21 cellular contexts compared by ENCODE assay signal in genomic region chr2:52933878-52934277, GRCh38.
DNase-seq lines count a peak whose midpoint lies in the region; ATAC-seq, FAIRE-seq and TF ChIP-seq lines count a peak whose summit lies in the region.
"Had no signal": no experiment of that assay in that cellular context is flagged by ENCODE, and none has a peak within 500 bp of the region (broad histone marks: within the 10 kb centered on the region; RNA-seq: fewer than 3 reads in every experiment).

No MANE protein-coding gene starts in this region.

- no peak for FAIRE-seq in A549 (lab: Jason Lieb, UNC)
- FAIRE-seq: frontal cortex had no signal

- H3K79me2 ChIP-seq in OCI-LY3 (ENCODE audit: low read length) = no peaks in the 10 kb centered on the region

- 7% methylated on average over 2 of the region's 2 CpGs for WGBS in A549 (ENCODE audit: missing lambda C conversion rate)

- no peak overlapping the region for H3K4me3 Mint-ChIP-seq in stimulated activated memory B cell treated with anti-CD40 and anti-IgM and Interleukin-4, amounts not matched to agents 10 μg/mL and 1 μg/mL and 100 μg/mL, for 72 hours
- H3K4me3 Mint-ChIP-seq: brain; T-helper 1 cell treated with Interleukin-12 subunit alpha and Interleukin-12 subunit beta and Interleukin-4 antibody, amounts not matched to agents 30 μg/mL and 1 μg/mL, for 36 hours had no signal

- H3K27ac Mint-ChIP-seq in stimulated activated memory B cell treated with anti-CD40 and anti-IgM and Interleukin-4, amounts not matched to agents 10 μg/mL and 1 μg/mL and 100 μg/mL, for 72 hours = no peak overlapping the region
- H3K27ac Mint-ChIP-seq: activated naive CD4-positive, alpha-beta T cell treated with anti-CD3 and anti-CD28 coated beads, Interleukin-2, amount 50 U/mL, for 72 hours; activated T-cell treated with anti-CD3 and anti-CD28 coated beads, Interleukin-2, amount 50 U/mL, for 72 hours; T-helper 1 cell treated with Interleukin-12 subunit alpha and Interleukin-12 subunit beta and Interleukin-4 antibody, amounts not matched to agents 30 μg/mL and 1 μg/mL, for 36 hours had no signal

- ATAC-seq in A549 (no peak), left lobe of liver (peak; percentile 25)
- ATAC-seq in stimulated activated memory B cell treated with anti-CD40 and anti-IgM and Interleukin-4, amounts not matched to agents 10 μg/mL and 1 μg/mL and 100 μg/mL, for 72 hours = no peak

- H3K4me1 Mint-ChIP-seq in stimulated activated memory B cell treated with anti-CD40 and anti-IgM and Interleukin-4, amounts not matched to agents 10 μg/mL and 1 μg/mL and 100 μg/mL, for 72 hours = no peaks in the 10 kb centered on the region

- H3K4me2 ChIP-seq in A549 (peak overlapping the region; percentile 56), OCI-LY3 (ENCODE audit: low read length) (peak overlapping the region; percentile 50)

- CTCF ChIA-PET in A549 (lab: Yijun Ruan, JAX) = no interaction called here

- H2AFZ ChIP-seq in OCI-LY3 (ENCODE audit: low read depth, low read length) = no peak overlapping the region

- H4K20me1 ChIP-seq in OCI-LY3 (ENCODE audit: insufficient read depth, low read length) = no peaks in the 10 kb centered on the region

- no peaks in the 10 kb centered on the region for H3K36me3 Mint-ChIP-seq in stimulated activated memory B cell treated with anti-CD40 and anti-IgM and Interleukin-4, amounts not matched to agents 10 μg/mL and 1 μg/mL and 100 μg/mL, for 72 hours
- H3K36me3 Mint-ChIP-seq: brain had no signal

- H3K36me3 ChIP-seq in OCI-LY3 (replicated peaks; ENCODE audit: low read depth, low read length) = peaks cover 9% of the 10 kb centered on the region
- H3K36me3 ChIP-seq: spleen had no signal

- POLR2A ChIA-PET in A549 (lab: Yijun Ruan, JAX) = no interaction called here

- TF ChIP-seq POLR2A in A549 (IDR thresholded peaks at IDR 0.05; ENCODE audit: low read length) = no peak

- H3K9me3 ChIP-seq in A549 (peaks cover 5% of the 10 kb centered on the region; the same call in 1 of the 3 replicates), OCI-LY3 (ENCODE audit: insufficient read depth, low read length) (no peaks in the 10 kb centered on the region; the same call in 1 of the 2 replicates)

- H3K9ac ChIP-seq in OCI-LY3 (ENCODE audit: low read length) = no peak overlapping the region; the same call in 1 of the 2 replicates

- DNase-seq in A549 (ENCODE audit: low read depth in 1 of 2, low spot score in 1 of 2) = no peak
- DNase-seq in choroid plexus epithelial cell (ENCODE audit: low read depth) = peak; percentile 28
- no peak for DNase-seq in left lobe of liver (ENCODE audit: low spot score)
- no peak for DNase-seq in NCI-H1417 treated with DMSO at 0.1 percent for 48 hours (lab: John Stamatoyannopoulos, UW)
- no peak for DNase-seq in NCI-H2081 treated with DMSO at 0.1 percent for 48 hours (lab: John Stamatoyannopoulos, UW)
- DNase-seq in NCI-H774 (lab: John Stamatoyannopoulos, UW) = no peak
- DNase-seq: ACHN; activated CD4-positive, alpha-beta T cell treated with anti-CD3 and anti-CD28 coated beads for 4 hours; activated T-cell treated with anti-CD3 and anti-CD28 coated beads, Interleukin-2, amount 50 U/mL, for 72 hours; cortex of kidney; left cardiac atrium; NCI-H1436 treated with DMSO at 0.1 percent for 48 hours; NCI-H526 treated with DMSO at 0.1 percent for 48 hours; spleen had no signal

- no peaks in the 10 kb centered on the region for H3K27me3 ChIP-seq in OCI-LY3 (ENCODE audit: low read depth, low read length)
- H3K27me3 ChIP-seq: spleen had no signal

- no peak for TF ChIP-seq EP300 in A549 (IDR thresholded peaks at IDR 0.05)

- H3K27ac ChIP-seq in A549 (peak overlapping the region; percentile 66 to 73), OCI-LY3 (ENCODE audit: low read length) (peak overlapping the region; percentile 68)
- H3K27ac ChIP-seq: C4-2B, spleen had no signal

- TF ChIP-seq RAD21 in A549 (conservative IDR thresholded peaks at IDR 0.05 in 1 of 2, IDR thresholded peaks at IDR 0.05 in 1 of 2) = no peak

- no peaks in the 10 kb centered on the region for H3K27me3 Mint-ChIP-seq in stimulated activated memory B cell treated with anti-CD40 and anti-IgM and Interleukin-4, amounts not matched to agents 10 μg/mL and 1 μg/mL and 100 μg/mL, for 72 hours

- H3K9me3 Mint-ChIP-seq in stimulated activated memory B cell treated with anti-CD40 and anti-IgM and Interleukin-4, amounts not matched to agents 10 μg/mL and 1 μg/mL and 100 μg/mL, for 72 hours = peaks cover 10% of the 10 kb centered on the region

- H3K4me3 ChIP-seq in A549 (no peak overlapping the region), OCI-LY3 (ENCODE audit: low read length) (no peak overlapping the region), choroid plexus epithelial cell (ENCODE audit: low read depth, low read length) (no peak overlapping the region)
- H3K4me3 ChIP-seq: spleen had no signal

- H3K4me1 ChIP-seq in A549 (peaks cover 30% of the 10 kb centered on the region), OCI-LY3 (ENCODE audit: low read length) (peaks cover 42% of the 10 kb centered on the region)
- H3K4me1 ChIP-seq: spleen had no signal

- TF ChIP-seq CTCF in A549 (IDR thresholded peaks at IDR 0.05) (no peak), OCI-LY3 (IDR thresholded peaks at IDR 0.05; ENCODE audit: low read depth, low read length) (no peak), choroid plexus epithelial cell (conservative IDR thresholded peaks at IDR 0.05; ENCODE audit: low read depth, low read length) (no peak)

TF ChIP-seq in A549, 52 proteins besides CTCF, POLR2A, EP300 and RAD21:
- no peak for TF ChIP-seq CEBPB (IDR thresholded peaks at IDR 0.05)
- TF ChIP-seq ELK1 (IDR thresholded peaks at IDR 0.05; ENCODE audit: low read depth, low read length) = no peak
- TF ChIP-seq NR3C1 (IDR thresholded peaks at IDR 0.05) = no peak
- TF ChIP-seq HMGXB4 (CRISPR knock-in tag; IDR thresholded peaks at IDR 0.05; ENCODE audit: borderline replicate concordance) = no peak
- TF ChIP-seq HEYL (CRISPR knock-in tag; IDR thresholded peaks at IDR 0.05) = no peak
- TF ChIP-seq, protein P1, sequence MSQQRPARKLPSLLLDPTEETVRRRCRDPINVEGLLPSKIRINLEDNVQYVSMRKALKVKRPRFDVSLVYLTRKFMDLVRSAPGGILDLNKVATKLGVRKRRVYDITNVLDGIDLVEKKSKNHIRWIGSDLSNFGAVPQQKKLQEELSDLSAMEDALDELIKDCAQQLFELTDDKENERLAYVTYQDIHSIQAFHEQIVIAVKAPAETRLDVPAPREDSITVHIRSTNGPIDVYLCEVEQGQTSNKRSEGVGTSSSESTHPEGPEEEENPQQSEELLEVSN (IDR thresholded peaks at IDR 0.05; ENCODE audit: borderline replicate concordance, low read depth) = no peak
- no peak for TF ChIP-seq ESRRA (IDR thresholded peaks at IDR 0.05; ENCODE audit: borderline replicate concordance, low read length)
- TF ChIP-seq RCOR1 (IDR thresholded peaks at IDR 0.05; ENCODE audit: low read depth, low read length) = no peak
- no peak for TF ChIP-seq POLR2AphosphoS2 (conservative IDR thresholded peaks at IDR 0.05; ENCODE audit: low read length)
- no peak for TF ChIP-seq EHMT2 (IDR thresholded peaks at IDR 0.05; ENCODE audit: low read depth)
- TF ChIP-seq HOXA7 (CRISPR knock-in tag; IDR thresholded peaks at IDR 0.05) = no peak
- TF ChIP-seq, protein P2, sequence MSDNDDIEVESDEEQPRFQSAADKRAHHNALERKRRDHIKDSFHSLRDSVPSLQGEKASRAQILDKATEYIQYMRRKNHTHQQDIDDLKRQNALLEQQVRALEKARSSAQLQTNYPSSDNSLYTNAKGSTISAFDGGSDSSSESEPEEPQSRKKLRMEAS (IDR thresholded peaks at IDR 0.05) = no peak
- TF ChIP-seq NPAS2 (CRISPR knock-in tag; IDR thresholded peaks at IDR 0.05; ENCODE audit: borderline replicate concordance) = no peak
- TF ChIP-seq SMC3 (IDR thresholded peaks at IDR 0.05) = no peak
- no peak for TF ChIP-seq HES2 (IDR thresholded peaks at IDR 0.05)
- TF ChIP-seq, protein P3, sequence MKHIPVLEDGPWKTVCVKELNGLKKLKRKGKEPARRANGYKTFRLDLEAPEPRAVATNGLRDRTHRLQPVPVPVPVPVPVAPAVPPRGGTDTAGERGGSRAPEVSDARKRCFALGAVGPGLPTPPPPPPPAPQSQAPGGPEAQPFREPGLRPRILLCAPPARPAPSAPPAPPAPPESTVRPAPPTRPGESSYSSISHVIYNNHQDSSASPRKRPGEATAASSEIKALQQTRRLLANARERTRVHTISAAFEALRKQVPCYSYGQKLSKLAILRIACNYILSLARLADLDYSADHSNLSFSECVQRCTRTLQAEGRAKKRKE (CRISPR knock-in tag; IDR thresholded peaks at IDR 0.05; ENCODE audit: low read depth) = no peak
- TF ChIP-seq FOSL2 (IDR thresholded peaks at IDR 0.05) = no peak
- no peak for TF ChIP-seq FOSL2 (CRISPR knock-in tag; IDR thresholded peaks at IDR 0.05)
- TF ChIP-seq CHD4 (IDR thresholded peaks at IDR 0.05; ENCODE audit: borderline replicate concordance) = no peak
- no peak for TF ChIP-seq RFX5 (IDR thresholded peaks at IDR 0.05)
- no peak for TF ChIP-seq FOXS1 (CRISPR knock-in tag; IDR thresholded peaks at IDR 0.05)
